ENCODE assay signal across 19 cellular contexts in the genomic region with DNA sequence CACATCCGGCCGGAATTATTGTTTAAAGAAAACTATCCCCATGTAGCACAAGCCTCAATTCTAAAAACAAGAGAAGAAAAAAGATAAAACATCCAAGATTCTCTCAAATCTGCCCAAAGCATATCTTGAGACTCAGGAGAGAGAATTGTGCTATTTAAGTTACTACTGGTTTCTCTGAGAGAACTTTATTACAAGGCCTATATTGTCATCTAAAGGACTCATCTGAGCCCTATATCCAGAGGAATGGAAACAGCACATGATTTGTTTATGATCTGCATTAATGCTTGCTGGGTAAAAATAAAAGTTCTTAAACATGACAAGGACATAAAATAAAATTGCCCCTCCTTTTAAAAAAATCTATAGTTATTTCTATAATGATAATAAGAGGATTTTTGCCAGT. TPM values are rescaled to one million over a fixed set of nuclear protein-coding genes. Genes with fewer than 3 reads are reported as not detected.
DNase-seq lines count a peak whose midpoint lies in the region; ATAC-seq, FAIRE-seq and TF ChIP-seq lines count a peak whose summit lies in the region.
"Had no signal": no experiment of that assay in that cellular context is flagged by ENCODE, and none has a peak within 500 bp of the region (broad histone marks: within the 10 kb centered on the region; RNA-seq: fewer than 3 reads in every experiment).

No MANE protein-coding gene starts in this region.

- H3K9me3 ChIP-seq in pancreas, result no peaks in the 10 kb centered on the region

- H3K27me3 ChIP-seq in pancreas, result no peaks in the 10 kb centered on the region

- no peak for DNase-seq in activated CD8-positive, alpha-beta T cell treated with anti-CD3 and anti-CD28 coated beads for 36 hours
- no peak for DNase-seq in activated CD8-positive, alpha-beta T cell treated with anti-CD3 and anti-CD28 coated beads, Interleukin-2, amount 10 ng/mL, durations not matched to agents 7 days and 5 days
- DNase-seq in COLO829 (ENCODE audit: low spot score), result peak; percentile 53
- peak; percentile 78 for DNase-seq in SK-MEL-5 (ENCODE audit: low read depth, low spot score)
- no peak for DNase-seq in mesothelial cell of epicardium (ENCODE audit: low spot score in 2 of 2, unreplicated experiment in 2 of 2)
- no peak for DNase-seq in Right ventricle myocardium inferior (ENCODE audit: missing footprints)
- DNase-seq in pancreas, result no peak
- DNase-seq: C1 segment of cervical spinal cord; CD4-positive, alpha-beta T cell; COR-L47; DMS153; DMS79 treated with DMSO at 0.1 percent for 48 hours; EL; GM23248; H7 had no signal

- 94 to 95% methylated on average over 2 of the region's 2 CpGs for WGBS in pancreas, 2 donors

- no peaks in the 10 kb centered on the region for H3K36me3 ChIP-seq in pancreas

- no peaks in the 10 kb centered on the region for H3K27me3 Mint-ChIP-seq in activated CD8-positive, alpha-beta T cell treated with anti-CD3 and anti-CD28 coated beads for 36 hours
- no peaks in the 10 kb centered on the region for H3K27me3 Mint-ChIP-seq in activated CD8-positive, alpha-beta T cell treated with anti-CD3 and anti-CD28 coated beads, Interleukin-2, amount 10 ng/mL, durations not matched to agents 7 days and 5 days (ENCODE audit: low read depth)
- no peaks in the 10 kb centered on the region for H3K27me3 Mint-ChIP-seq in mesothelial cell of epicardium (ENCODE audit: low read depth)
- H3K27me3 Mint-ChIP-seq: B cell; CD4-positive, alpha-beta T cell had no signal

- no peak overlapping the region for H3K4me3 Mint-ChIP-seq in activated CD8-positive, alpha-beta T cell treated with anti-CD3 and anti-CD28 coated beads for 36 hours
- H3K4me3 Mint-ChIP-seq in activated CD8-positive, alpha-beta T cell treated with anti-CD3 and anti-CD28 coated beads, Interleukin-2, amount 10 ng/mL, durations not matched to agents 7 days and 5 days, result no peak overlapping the region
- H3K4me3 Mint-ChIP-seq in mesothelial cell of epicardium, result no peak overlapping the region
- H3K4me3 Mint-ChIP-seq: B cell; CD4-positive, alpha-beta T cell had no signal

- intact Hi-C loops in activated CD8-positive, alpha-beta T cell treated with anti-CD3 and anti-CD28 coated beads for 36 hours (cut with micrococcal nuclease), result no loop called here
- intact Hi-C loops in Right ventricle myocardium inferior (cut with DNase I), result no loop called here
- intact Hi-C loops in pancreas (cut with DNase I), result no loop called here

- no peak for FAIRE-seq in pancreas (lab: Jason Lieb, UNC)
- FAIRE-seq: D721Med, GM12891 had no signal

- in situ Hi-C loops in SK-MEL-5 (cut with HindIII; ENCODE audit: low pct_unique_long_range_greater_than_20kb, low sequenced_read_pairs), result no loop called here

- peaks cover 0 to 10% (median 0%) of the 10 kb centered on the region in 3 donors for H3K4me1 ChIP-seq in pancreas

- POLR2A ChIA-PET in activated CD8-positive, alpha-beta T cell treated with anti-CD3 and anti-CD28 coated beads for 36 hours (lab: Charles Lee), result no interaction called here
- POLR2A ChIA-PET in activated CD8-positive, alpha-beta T cell treated with anti-CD3 and anti-CD28 coated beads, Interleukin-2, amount 10 ng/mL, durations not matched to agents 7 days and 5 days (lab: Charles Lee), result no interaction called here

- H3K4me1 Mint-ChIP-seq in activated CD8-positive, alpha-beta T cell treated with anti-CD3 and anti-CD28 coated beads for 36 hours (ENCODE audit: low read depth), result peaks cover 32% of the 10 kb centered on the region
- peaks cover 32% of the 10 kb centered on the region for H3K4me1 Mint-ChIP-seq in activated CD8-positive, alpha-beta T cell treated with anti-CD3 and anti-CD28 coated beads, Interleukin-2, amount 10 ng/mL, durations not matched to agents 7 days and 5 days (ENCODE audit: low read depth)
- peaks cover 26% of the 10 kb centered on the region for H3K4me1 Mint-ChIP-seq in mesothelial cell of epicardium
- H3K4me1 Mint-ChIP-seq: B cell had no signal

- CTCF ChIA-PET in activated CD8-positive, alpha-beta T cell treated with anti-CD3 and anti-CD28 coated beads for 36 hours (lab: Charles Lee), result no interaction called here
- CTCF ChIA-PET in activated CD8-positive, alpha-beta T cell treated with anti-CD3 and anti-CD28 coated beads, Interleukin-2, amount 10 ng/mL, durations not matched to agents 7 days and 5 days (lab: Charles Lee), result no interaction called here

- H3K4me3 ChIP-seq in pancreas, result no peak overlapping the region
- H3K4me3 ChIP-seq: GM23248 had no signal

- TF ChIP-seq CTCF in activated CD8-positive, alpha-beta T cell treated with anti-CD3 and anti-CD28 coated beads for 36 hours (IDR thresholded peaks at IDR 0.05), result no peak
- no peak for TF ChIP-seq CTCF in mesothelial cell of epicardium (IDR thresholded peaks at IDR 0.05; ENCODE audit: unreplicated experiment)
- TF ChIP-seq CTCF in pancreas (IDR thresholded peaks at IDR 0.05), result no peak

- peaks cover 67% of the 10 kb centered on the region for H3K36me3 Mint-ChIP-seq in activated CD8-positive, alpha-beta T cell treated with anti-CD3 and anti-CD28 coated beads for 36 hours (ENCODE audit: low read depth)
- peaks cover 83% of the 10 kb centered on the region for H3K36me3 Mint-ChIP-seq in activated CD8-positive, alpha-beta T cell treated with anti-CD3 and anti-CD28 coated beads, Interleukin-2, amount 10 ng/mL, durations not matched to agents 7 days and 5 days (ENCODE audit: low read depth)
- peaks cover 1% of the 10 kb centered on the region for H3K36me3 Mint-ChIP-seq in mesothelial cell of epicardium

- no peak for ATAC-seq in activated CD8-positive, alpha-beta T cell treated with anti-CD3 and anti-CD28 coated beads for 36 hours
- no peak for ATAC-seq in activated CD8-positive, alpha-beta T cell treated with anti-CD3 and anti-CD28 coated beads, Interleukin-2, amount 10 ng/mL, durations not matched to agents 7 days and 5 days
- ATAC-seq in Right ventricle myocardium inferior, result no peak
- ATAC-seq in pancreas, result no peak

- H3K9me3 Mint-ChIP-seq in activated CD8-positive, alpha-beta T cell treated with anti-CD3 and anti-CD28 coated beads for 36 hours, result peaks cover 5% of the 10 kb centered on the region
- H3K9me3 Mint-ChIP-seq in activated CD8-positive, alpha-beta T cell treated with anti-CD3 and anti-CD28 coated beads, Interleukin-2, amount 10 ng/mL, durations not matched to agents 7 days and 5 days (ENCODE audit: insufficient read depth), result peaks cover 3% of the 10 kb centered on the region
- H3K9me3 Mint-ChIP-seq in mesothelial cell of epicardium, result peaks cover 5% of the 10 kb centered on the region
- H3K9me3 Mint-ChIP-seq: CD4-positive, alpha-beta T cell had no signal

- no peak overlapping the region for H3K27ac ChIP-seq in pancreas
- H3K27ac ChIP-seq: GM23248 had no signal

- H3K27ac Mint-ChIP-seq in activated CD8-positive, alpha-beta T cell treated with anti-CD3 and anti-CD28 coated beads for 36 hours, result peak overlapping the region; percentile 66
- H3K27ac Mint-ChIP-seq in activated CD8-positive, alpha-beta T cell treated with anti-CD3 and anti-CD28 coated beads, Interleukin-2, amount 10 ng/mL, durations not matched to agents 7 days and 5 days, result no peak overlapping the region
- peak overlapping the region; percentile 75 for H3K27ac Mint-ChIP-seq in mesothelial cell of epicardium
- H3K27ac Mint-ChIP-seq: B cell; CD4-positive, alpha-beta T cell had no signal

RNA-seq across cellular contexts. Expression of a gene that starts 25.0 kb away (rescaled TPM):
- 10 to 100 TPM; 32.5 to 34.8 TPM for total RNA-seq in activated CD8-positive, alpha-beta T cell treated with anti-CD3 and anti-CD28 coated beads for 36 hours
- 100 to 1,000 TPM; 196 to 204 TPM for total RNA-seq in activated CD8-positive, alpha-beta T cell treated with anti-CD3 and anti-CD28 coated beads, Interleukin-2, amount 10 ng/mL, durations not matched to agents 7 days and 5 days
- 0.11 TPM in 1 of 2 replicates, not detected in the other for total RNA-seq in SK-MEL-5 (2014; rRNA removed; shearing (Covaris generic))
- polyA plus RNA-seq in SK-MEL-5 (2015; cell fraction: cytosol; rRNA removed), result not detected in 2 replicates
- polyA plus RNA-seq in SK-MEL-5 (2015; cell fraction: nucleus; rRNA removed), result not detected in 2 replicates
- total RNA-seq in mesothelial cell of epicardium (8.7 to 10.1 TPM (median 9.4 TPM) in 3 replicates), Right ventricle myocardium inferior (12.4 TPM), pancreas (1 to 10 TPM in 1 of 6 donors, under 1 TPM in 4, not detected in 1; 0.32 to 1.3 (median 0.46) TPM)
- polyA plus RNA-seq in pancreas, result 1 to 10 TPM in 1 of 2 donors, under 1 TPM in 1; 0.30 to 1.0 TPM
- total RNA-seq: HT-29 had no signal

Comparison
In these comparisons a context has a peak if more than half of its experiments do, and no peak if none do; other contexts are left out.
1. RNA of a gene that starts 25.0 kb away (total RNA-seq): 196 to 204 TPM in activated CD8-positive, alpha-beta T cell treated with anti-CD3 and anti-CD28 coated beads, Interleukin-2, amount 10 ng/mL, durations not matched to agents 7 days and 5 days; 32.5 to 34.8 TPM in activated CD8-positive, alpha-beta T cell treated with anti-CD3 and anti-CD28 coated beads for 36 hours, 12.4 TPM in Right ventricle myocardium inferior (single experiment), 8.7 to 10.1 TPM in mesothelial cell of epicardium, 0.32 to 1.3 TPM in pancreas and 0.11 TPM in SK-MEL-5; every median in the first group is over 4 times any median in the second.
2. DNase-seq: peak in COLO829 (single experiment) and SK-MEL-5 (single experiment); none in activated CD8-positive, alpha-beta T cell treated with anti-CD3 and anti-CD28 coated beads for 36 hours (single experiment), activated CD8-positive, alpha-beta T cell treated with anti-CD3 and anti-CD28 coated beads, Interleukin-2, amount 10 ng/mL, durations not matched to agents 7 days and 5 days (single experiment), mesothelial cell of epicardium (0 of 2), Right ventricle myocardium inferior (single experiment) and pancreas (0 of 6).